In genomic region chr7:127254163-127254684, GRCh38 we compare ENCODE assay signal across 9 cellular contexts. TPM values are rescaled to one million over a fixed set of nuclear protein-coding genes. Genes with fewer than 3 reads are reported as not detected.
DNase-seq lines count a peak whose midpoint lies in the region; ATAC-seq, FAIRE-seq and TF ChIP-seq lines count a peak whose summit lies in the region.
"Had no signal": no experiment of that assay in that cellular context is flagged by ENCODE, and none has a peak within 500 bp of the region (broad histone marks: within the 10 kb centered on the region; RNA-seq: fewer than 3 reads in every experiment).

No MANE protein-coding gene starts in this region.

- H3K4me1 Mint-ChIP-seq in activated naive CD8-positive, alpha-beta T cell treated with anti-CD3 and anti-CD28 coated beads, Interleukin-2, amount 10 ng/mL, durations not matched to agents 7 days and 5 days = peaks cover 13% of the 10 kb centered on the region

- peaks cover 73% of the 10 kb centered on the region for H3K27me3 Mint-ChIP-seq in activated naive CD8-positive, alpha-beta T cell treated with anti-CD3 and anti-CD28 coated beads, Interleukin-2, amount 10 ng/mL, durations not matched to agents 7 days and 5 days

- 19% methylated on average over 11 of the region's 11 CpGs for WGBS in A549 (ENCODE audit: missing lambda C conversion rate)

- H3K9me3 ChIP-seq in A549 = no peaks in the 10 kb centered on the region
- H3K9me3 ChIP-seq in mucosa of descending colon = no peaks in the 10 kb centered on the region

- ATAC-seq in A549 (no peak), mucosa of descending colon (peak; percentile 6), HG02763 (IDR thresholded peaks at IDR 0.05; ENCODE audit: unreplicated experiment) (no peak)
- ATAC-seq in activated naive CD8-positive, alpha-beta T cell treated with anti-CD3 and anti-CD28 coated beads, Interleukin-2, amount 10 ng/mL, durations not matched to agents 7 days and 5 days (ENCODE audit: low read depth) = no peak

- peaks cover 1% of the 10 kb centered on the region for H3K9me3 Mint-ChIP-seq in activated naive CD8-positive, alpha-beta T cell treated with anti-CD3 and anti-CD28 coated beads, Interleukin-2, amount 10 ng/mL, durations not matched to agents 7 days and 5 days

- H3K27ac Mint-ChIP-seq in activated naive CD8-positive, alpha-beta T cell treated with anti-CD3 and anti-CD28 coated beads, Interleukin-2, amount 10 ng/mL, durations not matched to agents 7 days and 5 days = no peak overlapping the region

- intact Hi-C loops in mucosa of descending colon (cut with DNase I, micrococcal nuclease) = no loop called here

- no peak for TF ChIP-seq RAD21 in A549 (conservative IDR thresholded peaks at IDR 0.05 in 1 of 2, IDR thresholded peaks at IDR 0.05 in 1 of 2)

- no peak for FAIRE-seq in A549 (lab: Jason Lieb, UNC)

- no peaks in the 10 kb centered on the region for H3K36me3 ChIP-seq in H7 (replicated peaks; ENCODE audit: control insufficient read depth, insufficient read depth, low read length)
- H3K36me3 ChIP-seq in mucosa of descending colon (ENCODE audit: low read depth) = no peaks in the 10 kb centered on the region

- no peak for DNase-seq in A549 (ENCODE audit: low read depth in 1 of 2, low spot score in 1 of 2)
- DNase-seq in H7 = no peak
- no peak for DNase-seq in activated naive CD8-positive, alpha-beta T cell treated with anti-CD3 and anti-CD28 coated beads, Interleukin-2, amount 10 ng/mL, durations not matched to agents 7 days and 5 days
- no peak for DNase-seq in mucosa of descending colon
- no peak for DNase-seq in NCI-H1105 (lab: John Stamatoyannopoulos, UW)
- DNase-seq in erythroblast (lab: John Stamatoyannopoulos, UW) = no peak
- no peak for DNase-seq in SIG-M5 treated with dmso at 0.1 percent for 504 hours (lab: John Stamatoyannopoulos, UW; ENCODE audit: unreplicated experiment)
- DNase-seq: DMS 273 treated with DMSO at 0.1 percent for 48 hours had no signal

- H3K27me3 ChIP-seq in H7 (ENCODE audit: control insufficient read depth, insufficient read depth, low read length) = peaks cover 60% of the 10 kb centered on the region

- H3K4me3 ChIP-seq in A549 (peak overlapping the region; percentile 56; the same call in 1 of the 3 replicates), H7 (ENCODE audit: insufficient read depth, low read depth, low read length) (peak overlapping the region; percentile 19; the same call in 1 of the 2 replicates), mucosa of descending colon (no peak overlapping the region)

- peak overlapping the region; percentile 99 for H3K4me2 ChIP-seq in A549

- H3K4me1 ChIP-seq in A549 (peaks cover 14% of the 10 kb centered on the region), mucosa of descending colon (ENCODE audit: low read depth) (peaks cover 28% of the 10 kb centered on the region)

- CTCF ChIA-PET in A549 (lab: Yijun Ruan, JAX) = interaction anchor here (0.6 to 2.1 kb wide), 13 partner anchors 9 to 575 kb away, joined by 3 to 12 read pairs (median 6); no protein-coding TSS in a partner anchor

- no peak for TF ChIP-seq EP300 in A549 (IDR thresholded peaks at IDR 0.05)

- TF ChIP-seq CTCF in A549 (IDR thresholded peaks at IDR 0.05) = no peak; the same call in 2 of the 3 replicates
- TF ChIP-seq CTCF in mucosa of descending colon (IDR thresholded peaks at IDR 0.05) = no peak

- H3K27ac ChIP-seq in A549 = no peak overlapping the region

- TF ChIP-seq POLR2A in A549 (IDR thresholded peaks at IDR 0.05; ENCODE audit: low read length) (no peak), erythroblast (IDR thresholded peaks at IDR 0.05; ENCODE audit: low read length) (no peak)

- peak overlapping the region; percentile 83 for H3K4me3 Mint-ChIP-seq in activated naive CD8-positive, alpha-beta T cell treated with anti-CD3 and anti-CD28 coated beads, Interleukin-2, amount 10 ng/mL, durations not matched to agents 7 days and 5 days

- H3K36me3 Mint-ChIP-seq in activated naive CD8-positive, alpha-beta T cell treated with anti-CD3 and anti-CD28 coated beads, Interleukin-2, amount 10 ng/mL, durations not matched to agents 7 days and 5 days = peaks cover 1% of the 10 kb centered on the region

- POLR2A ChIA-PET in A549 (lab: Yijun Ruan, JAX) = no interaction called here
- POLR2A ChIA-PET in activated naive CD8-positive, alpha-beta T cell treated with anti-CD3 and anti-CD28 coated beads, Interleukin-2, amount 10 ng/mL, durations not matched to agents 7 days and 5 days (lab: Charles Lee) = no interaction called here

TF ChIP-seq in A549, 52 proteins besides CTCF, POLR2A, EP300 and RAD21:
- TF ChIP-seq HOXB13 (CRISPR knock-in tag; IDR thresholded peaks at IDR 0.05; ENCODE audit: low read depth) (no peak), HDAC2 (IDR thresholded peaks at IDR 0.05) (no peak), JUN (IDR thresholded peaks at IDR 0.05) (no peak), MAZ (IDR thresholded peaks at IDR 0.05; ENCODE audit: borderline replicate concordance, low read depth, low read length) (no peak), POLR2AphosphoS2 (conservative IDR thresholded peaks at IDR 0.05; ENCODE audit: low read length) (no peak), ATOH8 (CRISPR knock-in tag; IDR thresholded peaks at IDR 0.05; ENCODE audit: low read depth) (no peak), MAX (IDR thresholded peaks at IDR 0.05) (no peak)
TF ChIP-seq in A549: peak in this region for 0.

RNA-seq across cellular contexts. Expression of gene GRM8, which starts 1.5 kb away (rescaled TPM):
- polyA plus RNA-seq in A549 (2011; rRNA removed) (not detected in 2 replicates), A549 (2017; fragmentation: RNase III; extraction: RNeasy Plus Mini Kit Qiagen cat#74134 plus additional on column Dnase treatment) (0.06 TPM in 1 of 3 replicates, not detected in the others)
- polyA plus RNA-seq in A549 (2012; cell fraction: cytosol; rRNA removed) = 0.01 TPM in 1 of 2 replicates, not detected in the other
- polyA plus RNA-seq in A549 (2012; cell fraction: nucleus; rRNA removed) = 0.07 TPM in 1 of 2 replicates, not detected in the other
- not detected in 2 replicates for polyA minus RNA-seq in A549 (2011; rRNA and poly(A)+ RNA removed)
- 1.1 and 2.1 TPM in 2 replicates for total RNA-seq in H7 (2014; rRNA removed; shearing (Covaris generic))
- not detected for total RNA-seq in activated naive CD8-positive, alpha-beta T cell treated with anti-CD3 and anti-CD28 coated beads, Interleukin-2, amount 10 ng/mL, durations not matched to agents 7 days and 5 days
- 1 to 10 TPM in 2 of 3 donors, under 1 TPM in 1; 0.41 to 9.2 (median 4.4) TPM for total RNA-seq in mucosa of descending colon
